Comparison of ENCODE assay signal across 24 cellular contexts in the genomic region with DNA sequence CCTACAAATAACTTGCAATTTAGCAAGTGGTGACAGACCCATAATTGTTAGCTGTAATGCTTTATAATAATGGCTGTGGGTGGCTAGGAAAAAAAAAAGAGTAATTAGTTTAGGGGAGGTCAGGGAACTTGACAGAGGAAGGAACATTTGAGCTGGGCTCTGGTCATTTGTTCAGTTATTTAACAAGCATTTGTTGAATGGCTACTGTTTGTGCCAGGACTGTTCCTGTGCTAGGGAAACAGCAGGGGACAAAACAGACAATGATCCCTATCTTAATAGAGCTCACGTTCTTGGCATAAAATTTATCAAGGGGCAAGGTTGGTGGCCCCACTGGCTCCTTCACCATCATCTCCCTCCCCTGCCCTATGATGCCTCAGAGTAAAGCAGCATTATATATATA. TPM values are rescaled to one million over a fixed set of nuclear protein-coding genes. Genes with fewer than 3 reads are reported as not detected.
DNase-seq lines count a peak whose midpoint lies in the region; ATAC-seq and TF ChIP-seq lines count a peak whose summit lies in the region.
"Had no signal": no experiment of that assay in that cellular context is flagged by ENCODE, and none has a peak within 500 bp of the region (broad histone marks: within the 10 kb centered on the region; RNA-seq: fewer than 3 reads in every experiment).

No MANE protein-coding gene starts in this region.

- intact Hi-C loops in CD8-positive, alpha-beta T cell (cut with DNase I, micrococcal nuclease): no loop called here

- peaks cover 85 to 94% (median 91%) of the 10 kb centered on the region in 10 experiments for H3K4me1 ChIP-seq in BLaER1 treated with 17β-estradiol and CSF1 and Interleukin-3, amounts not matched to agents 10 nM and 100 nM
- H3K4me1 ChIP-seq in CD8-positive, alpha-beta T cell (ENCODE audit: insufficient read depth, low read length): peaks cover 67% of the 10 kb centered on the region
- H3K4me1 ChIP-seq: right lobe of liver had no signal

- H4K20me1 ChIP-seq in BLaER1 treated with 17β-estradiol and CSF1 and Interleukin-3, amounts not matched to agents 10 nM and 100 nM: peaks cover 5 to 44% (median 24%) of the 10 kb centered on the region in 11 experiments; a peak in 15 of 22 replicates

- H3K27ac ChIP-seq in BLaER1 treated with 17β-estradiol and CSF1 and Interleukin-3, amounts not matched to agents 10 nM and 100 nM: peak overlapping the region in 8 of 11 experiments; percentile 43 to 93 (median 84); a peak in 14 of 22 replicates
- H3K27ac ChIP-seq in CD8-positive, alpha-beta T cell (ENCODE audit: low read depth, low read length): no peak overlapping the region
- H3K27ac ChIP-seq: right lobe of liver had no signal

- POLR2A ChIA-PET in CD8-positive, alpha-beta T cell (lab: Charles Lee): no interaction called here

- no peak for DNase-seq in CD8-positive, alpha-beta T cell
- DNase-seq in NCI-H69 (lab: John Stamatoyannopoulos, UW) (peak; percentile 74), immature natural killer cell (no peak), activated gamma-delta T cell (lab: John Stamatoyannopoulos, UW) (no peak)
- DNase-seq: activated CD4-positive, alpha-beta T cell treated with anti-CD3 and anti-CD28 coated beads, Interleukin-2, amount 50 U/mL, for 48 hours; activated CD4-positive, CD25-positive, alpha-beta regulatory T cell; activated gamma-delta T cell treated with Interleukin-2 at 50 U/mL for 16 hours; central memory CD4-positive, alpha-beta T cell; dermis blood vessel endothelial cell; Karpas-422; left colon; mesenchymal stem cell; NCI-H1694 treated with DMSO at 0.1 percent for 48 hours; NCI-H510A treated with DMSO at 0.1 percent for 48 hours; right lobe of liver; stimulated activated CD4-positive, alpha-beta T cell treated with anti-CD3 and anti-CD28 coated beads, Interleukin-4, amount 100 ng/mL, for 4 hours; stimulated activated naive CD4-positive, alpha-beta T cell treated with Interleukin-2 at 50 U/mL for 16 hours; SW 1271 had no signal

- peak overlapping the region; percentile 20 to 93 (median 80); a peak in 20 of 22 replicates for H3K4me2 ChIP-seq in BLaER1 treated with 17β-estradiol and CSF1 and Interleukin-3, amounts not matched to agents 10 nM and 100 nM

- peaks cover 0 to 14% (median 3%) of the 10 kb centered on the region in 11 experiments; a peak in 13 of 22 replicates for H3K9me3 ChIP-seq in BLaER1 treated with 17β-estradiol and CSF1 and Interleukin-3, amounts not matched to agents 10 nM and 100 nM (replicated peaks in 1 of 11)
- no peaks in the 10 kb centered on the region for H3K9me3 ChIP-seq in CD8-positive, alpha-beta T cell (ENCODE audit: low read length)
- H3K9me3 ChIP-seq: right lobe of liver had no signal

- no peak for ATAC-seq in CD8-positive, alpha-beta T cell
- ATAC-seq in GM19395 (IDR thresholded peaks at IDR 0.05; ENCODE audit: unreplicated experiment): no peak
- no peak for ATAC-seq in HG03196 (IDR thresholded peaks at IDR 0.05; ENCODE audit: unreplicated experiment)
- ATAC-seq: HCT116, left colon had no signal

- peaks cover 0 to 34% (median 12%) of the 10 kb centered on the region in 11 experiments; a peak in 15 of 22 replicates for H3K36me3 ChIP-seq in BLaER1 treated with 17β-estradiol and CSF1 and Interleukin-3, amounts not matched to agents 10 nM and 100 nM
- no peaks in the 10 kb centered on the region for H3K36me3 ChIP-seq in CD8-positive, alpha-beta T cell (ENCODE audit: insufficient read depth, low read length)
- H3K36me3 ChIP-seq: right lobe of liver had no signal

- TF ChIP-seq CTCF in CD8-positive, alpha-beta T cell (IDR thresholded peaks at IDR 0.05): no peak

- peak overlapping the region; percentile 71 for H3K27ac Mint-ChIP-seq in CD8-positive, alpha-beta T cell
- H3K27ac Mint-ChIP-seq in immature natural killer cell: peak overlapping the region; percentile 5 to 93 (median 76)
- H3K27ac Mint-ChIP-seq: progenitor cell of endocrine pancreas had no signal

- H3K27me3 ChIP-seq in BLaER1 treated with 17β-estradiol and CSF1 and Interleukin-3, amounts not matched to agents 10 nM and 100 nM: no peaks in the 10 kb centered on the region
- no peaks in the 10 kb centered on the region for H3K27me3 ChIP-seq in CD8-positive, alpha-beta T cell (ENCODE audit: insufficient read depth, low read length)
- H3K27me3 ChIP-seq: right lobe of liver had no signal

- no peak overlapping the region for H3K4me3 ChIP-seq in BLaER1 treated with 17β-estradiol and CSF1 and Interleukin-3, amounts not matched to agents 10 nM and 100 nM
- no peak overlapping the region for H3K4me3 ChIP-seq in CD8-positive, alpha-beta T cell (ENCODE audit: low read depth, low read length)
- H3K4me3 ChIP-seq: right lobe of liver had no signal

- no peaks in the 10 kb centered on the region for H3K9me3 Mint-ChIP-seq in CD8-positive, alpha-beta T cell
- H3K9me3 Mint-ChIP-seq in immature natural killer cell: no peaks in the 10 kb centered on the region
- H3K9me3 Mint-ChIP-seq: CD14-positive monocyte had no signal

- H3K4me3 Mint-ChIP-seq in CD8-positive, alpha-beta T cell: no peak overlapping the region
- no peak overlapping the region for H3K4me3 Mint-ChIP-seq in immature natural killer cell
- H3K4me3 Mint-ChIP-seq: CD14-positive monocyte had no signal

- no peaks in the 10 kb centered on the region for H3K27me3 Mint-ChIP-seq in CD8-positive, alpha-beta T cell (ENCODE audit: low read depth)
- peaks cover 0 to 8% (median 2%) of the 10 kb centered on the region in 3 donors for H3K27me3 Mint-ChIP-seq in immature natural killer cell (ENCODE audit: low read depth in 3 of 3)
- H3K27me3 Mint-ChIP-seq: progenitor cell of endocrine pancreas had no signal

- CTCF ChIA-PET in CD8-positive, alpha-beta T cell (lab: Charles Lee): interaction anchor here (0.6 kb wide), 1 partner anchor 316 kb away, joined by 4 read pairs; no protein-coding TSS in a partner anchor

- peak overlapping the region in 3 of 11 experiments; percentile 0 to 81 (median 78); a peak in 2 of 22 replicates for H3K9ac ChIP-seq in BLaER1 treated with 17β-estradiol and CSF1 and Interleukin-3, amounts not matched to agents 10 nM and 100 nM

- H3K4me1 Mint-ChIP-seq in CD8-positive, alpha-beta T cell (ENCODE audit: low read depth): peaks cover 86% of the 10 kb centered on the region
- peaks cover 91 to 93% of the 10 kb centered on the region in 2 donors for H3K4me1 Mint-ChIP-seq in immature natural killer cell

- peaks cover 4% of the 10 kb centered on the region for H3K36me3 Mint-ChIP-seq in CD8-positive, alpha-beta T cell
- peaks cover 0 to 5% (median 5%) of the 10 kb centered on the region in 3 donors for H3K36me3 Mint-ChIP-seq in immature natural killer cell

RNA-seq across cellular contexts. Expression of gene CHST11, which starts 18.5 kb away (rescaled TPM):
- total RNA-seq in CD8-positive, alpha-beta T cell: 10 to 100 TPM; 29.1 to 35.5 TPM
- 10 to 100 TPM; 42.5 to 90.1 (median 78.4) TPM for polyA plus RNA-seq in immature natural killer cell
